In genomic region chr19:50008532-50008931, GRCh38 we compare ENCODE assay signal across 11 cellular contexts. TPM values are rescaled to one million over a fixed set of nuclear protein-coding genes. Genes with fewer than 3 reads are reported as not detected.
A peak's percentile ranks its signal among the peaks of the same experiment; 100 is the strongest.
DNase-seq lines count a peak whose midpoint lies in the region; ATAC-seq and TF ChIP-seq lines count a peak whose summit lies in the region.
"Had no signal": no experiment of that assay in that cellular context is flagged by ENCODE, and none has a peak within 500 bp of the region (broad histone marks: within the 10 kb centered on the region; RNA-seq: fewer than 3 reads in every experiment).

No MANE protein-coding gene starts in this region.

- H3K27ac Mint-ChIP-seq in activated naive CD8-positive, alpha-beta T cell treated with anti-CD3 and anti-CD28 coated beads, Interleukin-2, amount 50 U/mL, for 24 hours, result no peak overlapping the region
- no peak overlapping the region for H3K27ac Mint-ChIP-seq in activated naive CD8-positive, alpha-beta T cell treated with anti-CD3 and anti-CD28 coated beads for 36 hours
- no peak overlapping the region for H3K27ac Mint-ChIP-seq in progenitor cell of endocrine pancreas

- no peak overlapping the region for H3K4me3 Mint-ChIP-seq in activated naive CD8-positive, alpha-beta T cell treated with anti-CD3 and anti-CD28 coated beads, Interleukin-2, amount 50 U/mL, for 24 hours
- H3K4me3 Mint-ChIP-seq in activated naive CD8-positive, alpha-beta T cell treated with anti-CD3 and anti-CD28 coated beads for 36 hours, result no peak overlapping the region
- no peak overlapping the region for H3K4me3 Mint-ChIP-seq in progenitor cell of endocrine pancreas (ENCODE audit: low read depth)

- TF ChIP-seq CTCF in progenitor cell of endocrine pancreas (IDR thresholded peaks at IDR 0.05; ENCODE audit: unreplicated experiment), result peak; percentile 24

- no peaks in the 10 kb centered on the region for H3K9me3 Mint-ChIP-seq in activated naive CD8-positive, alpha-beta T cell treated with anti-CD3 and anti-CD28 coated beads, Interleukin-2, amount 50 U/mL, for 24 hours
- no peaks in the 10 kb centered on the region for H3K9me3 Mint-ChIP-seq in activated naive CD8-positive, alpha-beta T cell treated with anti-CD3 and anti-CD28 coated beads for 36 hours
- no peaks in the 10 kb centered on the region for H3K9me3 Mint-ChIP-seq in progenitor cell of endocrine pancreas (ENCODE audit: low read depth)

- H3K4me1 ChIP-seq in Karpas-422 (ENCODE audit: low read length), result no peaks in the 10 kb centered on the region
- H3K4me1 ChIP-seq: body of pancreas had no signal

- no peak overlapping the region for H3K27ac ChIP-seq in Karpas-422 (ENCODE audit: low read length)
- H3K27ac ChIP-seq: body of pancreas, SJCRH30 had no signal

- H3K9ac ChIP-seq in Karpas-422 (ENCODE audit: low read length), result no peak overlapping the region

- H3K27me3 Mint-ChIP-seq in activated naive CD8-positive, alpha-beta T cell treated with anti-CD3 and anti-CD28 coated beads, Interleukin-2, amount 50 U/mL, for 24 hours, result no peaks in the 10 kb centered on the region
- no peaks in the 10 kb centered on the region for H3K27me3 Mint-ChIP-seq in activated naive CD8-positive, alpha-beta T cell treated with anti-CD3 and anti-CD28 coated beads for 36 hours
- no peaks in the 10 kb centered on the region for H3K27me3 Mint-ChIP-seq in progenitor cell of endocrine pancreas

- H3K4me1 Mint-ChIP-seq in activated naive CD8-positive, alpha-beta T cell treated with anti-CD3 and anti-CD28 coated beads, Interleukin-2, amount 50 U/mL, for 24 hours, result peaks cover 22% of the 10 kb centered on the region
- H3K4me1 Mint-ChIP-seq in activated naive CD8-positive, alpha-beta T cell treated with anti-CD3 and anti-CD28 coated beads for 36 hours, result peaks cover 18% of the 10 kb centered on the region
- H3K4me1 Mint-ChIP-seq in progenitor cell of endocrine pancreas (ENCODE audit: low read depth), result no peaks in the 10 kb centered on the region

- no peaks in the 10 kb centered on the region for H3K9me3 ChIP-seq in Karpas-422 (ENCODE audit: low read length)
- H3K9me3 ChIP-seq: body of pancreas, SJCRH30 had no signal

- no peak overlapping the region for H3K4me2 ChIP-seq in Karpas-422 (ENCODE audit: low read depth, low read length, poor library complexity, severe bottlenecking)

- H2AFZ ChIP-seq in Karpas-422 (ENCODE audit: low read length), result no peak overlapping the region

- H3K9me2 ChIP-seq in Karpas-422 (replicated peaks; ENCODE audit: insufficient read depth, low read length), result no peaks in the 10 kb centered on the region

- DNase-seq in activated naive CD8-positive, alpha-beta T cell treated with anti-CD3 and anti-CD28 coated beads, Interleukin-2, amount 50 U/mL, for 24 hours, result peak; percentile 35
- DNase-seq in activated naive CD8-positive, alpha-beta T cell treated with anti-CD3 and anti-CD28 coated beads for 36 hours, result no peak
- peak; percentile 84 for DNase-seq in Karpas-422
- DNase-seq in dermis blood vessel endothelial cell, result peak; percentile 33
- no peak for DNase-seq in progenitor cell of endocrine pancreas (ENCODE audit: low spot score, unreplicated experiment)
- DNase-seq in NCI-H187 (lab: John Stamatoyannopoulos, UW), result no peak
- DNase-seq: NCI-H1436 treated with DMSO at 0.1 percent for 48 hours, SJCRH30 had no signal

- no peaks in the 10 kb centered on the region for H3K79me2 ChIP-seq in Karpas-422 (ENCODE audit: low read length)

- H3K27me3 ChIP-seq in Karpas-422 (ENCODE audit: low read length), result no peaks in the 10 kb centered on the region
- H3K27me3 ChIP-seq: body of pancreas, SJCRH30 had no signal

- ATAC-seq in activated naive CD8-positive, alpha-beta T cell treated with anti-CD3 and anti-CD28 coated beads, Interleukin-2, amount 50 U/mL, for 24 hours, result no peak
- ATAC-seq in GM21723 (IDR thresholded peaks at IDR 0.05; ENCODE audit: unreplicated experiment) (no peak), HG03280 (IDR thresholded peaks at IDR 0.05; ENCODE audit: unreplicated experiment) (no peak)
- ATAC-seq: body of pancreas had no signal

- H3K4me3 ChIP-seq in Karpas-422 (ENCODE audit: low read length), result no peak overlapping the region
- H3K4me3 ChIP-seq: body of pancreas, SJCRH30 had no signal

- H3K36me3 Mint-ChIP-seq in activated naive CD8-positive, alpha-beta T cell treated with anti-CD3 and anti-CD28 coated beads, Interleukin-2, amount 50 U/mL, for 24 hours (ENCODE audit: low read depth), result peaks cover 38% of the 10 kb centered on the region
- H3K36me3 Mint-ChIP-seq in activated naive CD8-positive, alpha-beta T cell treated with anti-CD3 and anti-CD28 coated beads for 36 hours, result peaks cover 25% of the 10 kb centered on the region
- peaks cover 11% of the 10 kb centered on the region for H3K36me3 Mint-ChIP-seq in progenitor cell of endocrine pancreas (ENCODE audit: insufficient read depth)

- H3K36me3 ChIP-seq in Karpas-422 (ENCODE audit: insufficient read depth, low read length), result peaks cover 9% of the 10 kb centered on the region

- no peaks in the 10 kb centered on the region; the same call in 1 of the 2 replicates for H4K20me1 ChIP-seq in Karpas-422 (ENCODE audit: insufficient read depth, low read depth, low read length)

RNA-seq across cellular contexts. Expression of gene VRK3, which starts 16.6 kb away (rescaled TPM):
- 10 to 100 TPM; 43.1 to 48.8 TPM for total RNA-seq in activated naive CD8-positive, alpha-beta T cell treated with anti-CD3 and anti-CD28 coated beads for 36 hours
- total RNA-seq in Karpas-422 (2014; rRNA removed; shearing (Covaris generic); ENCODE audit: low replicate concordance), result 56.9 and 75.9 TPM in 2 replicates
- total RNA-seq in dermis blood vessel endothelial cell (23.9 and 25.5 TPM in 2 replicates), progenitor cell of endocrine pancreas (45.4 and 53.4 TPM in 2 replicates)

RNA-seq across cellular contexts. Expression of gene ZNF473, which starts 17.3 kb away (rescaled TPM):
- total RNA-seq in activated naive CD8-positive, alpha-beta T cell treated with anti-CD3 and anti-CD28 coated beads for 36 hours, result 1 to 10 TPM; 8.1 to 9.1 TPM
- 22.3 and 24.1 TPM in 2 replicates for total RNA-seq in Karpas-422 (2014; rRNA removed; shearing (Covaris generic); ENCODE audit: low replicate concordance)
- total RNA-seq in dermis blood vessel endothelial cell, result 6.9 and 12.3 TPM in 2 replicates
- 15.5 TPM in 2 replicates for total RNA-seq in progenitor cell of endocrine pancreas

RNA-seq across cellular contexts. Expression of gene SIGLEC11, which starts 47.6 kb away (rescaled TPM):
- not detected for total RNA-seq in activated naive CD8-positive, alpha-beta T cell treated with anti-CD3 and anti-CD28 coated beads for 36 hours
- total RNA-seq in Karpas-422 (2014; rRNA removed; shearing (Covaris generic); ENCODE audit: low replicate concordance), result 0.87 TPM in 1 of 2 replicates, not detected in the other
- total RNA-seq in dermis blood vessel endothelial cell (not detected in 2 replicates), progenitor cell of endocrine pancreas (not detected in 2 replicates)

Comparison
In these comparisons a context has a peak if more than half of its experiments do, and no peak if none do; other contexts are left out.
1. DNase-seq: peak in activated naive CD8-positive, alpha-beta T cell treated with anti-CD3 and anti-CD28 coated beads, Interleukin-2, amount 50 U/mL, for 24 hours (single experiment), Karpas-422 (single experiment) and dermis blood vessel endothelial cell (single experiment); none in activated naive CD8-positive, alpha-beta T cell treated with anti-CD3 and anti-CD28 coated beads for 36 hours (single experiment), progenitor cell of endocrine pancreas (single experiment) and NCI-H187 (0 of 2).